Comparison of ENCODE assay signal across 17 cellular contexts in the genomic region with DNA sequence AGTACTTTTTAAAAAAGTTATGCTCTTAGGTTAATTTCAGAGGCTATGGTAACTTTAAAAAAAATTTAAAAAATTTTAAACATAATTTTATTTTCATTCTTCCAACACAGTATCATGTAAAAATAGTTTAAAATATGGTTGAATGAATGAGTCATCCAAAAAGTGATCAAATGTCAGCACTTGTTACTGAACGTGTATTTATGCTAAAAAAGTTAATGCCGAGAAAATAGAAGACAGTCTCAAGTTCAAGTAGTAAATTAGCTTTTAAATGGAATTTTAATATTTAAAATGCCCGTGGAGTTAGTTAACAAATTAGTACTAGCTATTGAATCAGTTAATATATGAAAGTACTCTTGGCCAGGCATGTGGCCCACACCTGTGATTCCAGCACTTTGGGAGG. TPM values are rescaled to one million over a fixed set of nuclear protein-coding genes. Genes with fewer than 3 reads are reported as not detected.
DNase-seq lines count a peak whose midpoint lies in the region; ATAC-seq and TF ChIP-seq lines count a peak whose summit lies in the region.
"Had no signal": no experiment of that assay in that cellular context is flagged by ENCODE, and none has a peak within 500 bp of the region (broad histone marks: within the 10 kb centered on the region; RNA-seq: fewer than 3 reads in every experiment).

No MANE protein-coding gene starts in this region.

- H3K27me3 Mint-ChIP-seq in activated CD8-positive, alpha-beta memory T cell treated with anti-CD3 and anti-CD28 coated beads, Interleukin-2, amount 10 ng/mL, durations not matched to agents 7 days and 5 days: no peaks in the 10 kb centered on the region
- H3K27me3 Mint-ChIP-seq in activated CD8-positive, alpha-beta T cell treated with anti-CD3 and anti-CD28 coated beads for 36 hours: no peaks in the 10 kb centered on the region
- H3K27me3 Mint-ChIP-seq: naive B cell had no signal

- H3K36me3 Mint-ChIP-seq in activated CD8-positive, alpha-beta memory T cell treated with anti-CD3 and anti-CD28 coated beads, Interleukin-2, amount 10 ng/mL, durations not matched to agents 7 days and 5 days: peaks cover 53% of the 10 kb centered on the region
- peaks cover 58% of the 10 kb centered on the region for H3K36me3 Mint-ChIP-seq in activated CD8-positive, alpha-beta T cell treated with anti-CD3 and anti-CD28 coated beads for 36 hours (ENCODE audit: low read depth)

- CTCF ChIA-PET in activated CD8-positive, alpha-beta memory T cell treated with anti-CD3 and anti-CD28 coated beads, Interleukin-2, amount 10 ng/mL, durations not matched to agents 7 days and 5 days (lab: Charles Lee): no interaction called here
- CTCF ChIA-PET in activated CD8-positive, alpha-beta T cell treated with anti-CD3 and anti-CD28 coated beads for 36 hours (lab: Charles Lee): no interaction called here

- ATAC-seq in activated CD8-positive, alpha-beta memory T cell treated with anti-CD3 and anti-CD28 coated beads, Interleukin-2, amount 10 ng/mL, durations not matched to agents 7 days and 5 days: no peak
- no peak for ATAC-seq in activated CD8-positive, alpha-beta T cell treated with anti-CD3 and anti-CD28 coated beads for 36 hours
- ATAC-seq in GM19452 (IDR thresholded peaks at IDR 0.05; ENCODE audit: unreplicated experiment): no peak
- ATAC-seq: left lobe of liver had no signal

- intact Hi-C loops in activated CD8-positive, alpha-beta T cell treated with anti-CD3 and anti-CD28 coated beads for 36 hours (cut with micrococcal nuclease): loop anchor here (5.0 kb wide), 1 partner anchor 38 kb away; no protein-coding TSS in a partner anchor

- POLR2A ChIA-PET in activated CD8-positive, alpha-beta T cell treated with anti-CD3 and anti-CD28 coated beads for 36 hours (lab: Charles Lee): interaction anchor here (0.9 to 1.1 kb wide), 2 partner anchors 11 to 55 kb away, joined by 3 read pairs; no protein-coding TSS in a partner anchor

- peak overlapping the region; percentile 4 for H3K4me2 ChIP-seq in hepatocyte
- H3K4me2 ChIP-seq in skeletal muscle satellite cell (ENCODE audit: low read length): peak overlapping the region; percentile 55

- H3K9ac ChIP-seq in skeletal muscle satellite cell (ENCODE audit: low read depth, low read length): no peak overlapping the region

- H3K9me2 ChIP-seq in hepatocyte (replicated peaks; ENCODE audit: insufficient read depth): no peaks in the 10 kb centered on the region

- H3K27ac Mint-ChIP-seq in activated CD8-positive, alpha-beta memory T cell treated with anti-CD3 and anti-CD28 coated beads, Interleukin-2, amount 10 ng/mL, durations not matched to agents 7 days and 5 days: no peak overlapping the region
- peak overlapping the region; percentile 84 for H3K27ac Mint-ChIP-seq in activated CD8-positive, alpha-beta T cell treated with anti-CD3 and anti-CD28 coated beads for 36 hours
- H3K27ac Mint-ChIP-seq: activated T-helper 1 cell treated with anti-CD3 and anti-CD28 coated beads, Interleukin-12 subunit alpha, Interleukin-12 subunit beta, Interleukin-2, Interleukin-4 antibody, amounts not matched to agents 30 ng/mL and 10 ng/mL and 1 ng/mL, durations not matched to agents 14 hours and 24 hours and 36 hours had no signal

- peaks cover 64% of the 10 kb centered on the region for H4K20me1 ChIP-seq in hepatocyte (ENCODE audit: insufficient read depth, poor library complexity, severe bottlenecking)

- H3K9me3 Mint-ChIP-seq in activated CD8-positive, alpha-beta memory T cell treated with anti-CD3 and anti-CD28 coated beads, Interleukin-2, amount 10 ng/mL, durations not matched to agents 7 days and 5 days (ENCODE audit: low read depth): no peaks in the 10 kb centered on the region
- H3K9me3 Mint-ChIP-seq in activated CD8-positive, alpha-beta T cell treated with anti-CD3 and anti-CD28 coated beads for 36 hours: no peaks in the 10 kb centered on the region
- H3K9me3 Mint-ChIP-seq: naive B cell had no signal

- WGBS in hepatocyte (ENCODE audit: low lambda C conversion rate, missing lambda C conversion rate): 73% methylated on average over 3 of the region's 3 CpGs

- H3K27me3 ChIP-seq in hepatocyte (no peaks in the 10 kb centered on the region), skeletal muscle satellite cell (ENCODE audit: control insufficient read depth, insufficient read depth, low read length) (no peaks in the 10 kb centered on the region)
- H3K27me3 ChIP-seq: brain microvascular endothelial cell, tibial artery had no signal

- TF ChIP-seq CTCF in activated CD8-positive, alpha-beta T cell treated with anti-CD3 and anti-CD28 coated beads for 36 hours (IDR thresholded peaks at IDR 0.05): no peak
- TF ChIP-seq CTCF in hepatocyte (IDR thresholded peaks at IDR 0.05; ENCODE audit: poor library complexity): no peak

- H3K4me3 Mint-ChIP-seq in activated CD8-positive, alpha-beta memory T cell treated with anti-CD3 and anti-CD28 coated beads, Interleukin-2, amount 10 ng/mL, durations not matched to agents 7 days and 5 days: peak overlapping the region; percentile 24
- H3K4me3 Mint-ChIP-seq in activated CD8-positive, alpha-beta T cell treated with anti-CD3 and anti-CD28 coated beads for 36 hours: peak overlapping the region; percentile 54
- H3K4me3 Mint-ChIP-seq: activated T-helper 1 cell treated with anti-CD3 and anti-CD28 coated beads, Interleukin-12 subunit alpha, Interleukin-12 subunit beta, Interleukin-2, Interleukin-4 antibody, amounts not matched to agents 30 ng/mL and 10 ng/mL and 1 ng/mL, durations not matched to agents 14 hours and 24 hours and 36 hours had no signal

- no peak overlapping the region for H2AFZ ChIP-seq in hepatocyte

- peaks cover 48% of the 10 kb centered on the region for H3K4me1 Mint-ChIP-seq in activated CD8-positive, alpha-beta memory T cell treated with anti-CD3 and anti-CD28 coated beads, Interleukin-2, amount 10 ng/mL, durations not matched to agents 7 days and 5 days
- H3K4me1 Mint-ChIP-seq in activated CD8-positive, alpha-beta T cell treated with anti-CD3 and anti-CD28 coated beads for 36 hours (ENCODE audit: low read depth): peaks cover 51% of the 10 kb centered on the region

- H3K27ac ChIP-seq in hepatocyte: no peak overlapping the region
- H3K27ac ChIP-seq: brain microvascular endothelial cell, tibial artery had no signal

- peaks cover 12% of the 10 kb centered on the region for H3K4me1 ChIP-seq in hepatocyte (ENCODE audit: insufficient read depth)
- H3K4me1 ChIP-seq in skeletal muscle satellite cell (ENCODE audit: control insufficient read depth, insufficient read depth, low read length): peaks cover 16% of the 10 kb centered on the region

- H3K79me2 ChIP-seq in hepatocyte: peaks cover 90% of the 10 kb centered on the region

- H3K36me3 ChIP-seq in hepatocyte (replicated peaks; ENCODE audit: insufficient read depth, low read depth) (no peaks in the 10 kb centered on the region), skeletal muscle satellite cell (ENCODE audit: insufficient read depth, low read length) (peaks cover 5% of the 10 kb centered on the region)
- H3K36me3 ChIP-seq: brain microvascular endothelial cell had no signal

- H3K4me3 ChIP-seq in hepatocyte (no peak overlapping the region), skeletal muscle satellite cell (ENCODE audit: low read length) (no peak overlapping the region)
- H3K4me3 ChIP-seq: skin epidermis, tibial artery had no signal

- no peak for DNase-seq in activated CD8-positive, alpha-beta memory T cell treated with anti-CD3 and anti-CD28 coated beads, Interleukin-2, amount 10 ng/mL, durations not matched to agents 7 days and 5 days
- DNase-seq in activated CD8-positive, alpha-beta memory T cell treated with anti-CD3 and anti-CD28 coated beads, Interleukin-2, amount 50 U/mL, for 48 hours: no peak
- no peak for DNase-seq in activated CD8-positive, alpha-beta T cell treated with anti-CD3 and anti-CD28 coated beads for 36 hours
- DNase-seq in hepatocyte (ENCODE audit: low spot score) (no peak), germinal center (ENCODE audit: low spot score) (no peak), NCI-H446 (lab: John Stamatoyannopoulos, UW) (no peak)
- DNase-seq: brain microvascular endothelial cell, COR-L47, glutamatergic neuron, naive B cell, NCI-H2081 treated with DMSO at 0.1 percent for 48 hours had no signal

- H3K9me3 ChIP-seq in hepatocyte (ENCODE audit: low read depth): no peaks in the 10 kb centered on the region
- no peaks in the 10 kb centered on the region for H3K9me3 ChIP-seq in skeletal muscle satellite cell (replicated peaks; ENCODE audit: low read length)
- H3K9me3 ChIP-seq: tibial artery had no signal

RNA-seq across cellular contexts. Expression of gene AEBP2, which starts 4.8 kb away (rescaled TPM):
- 10 to 100 TPM; 59.6 to 76.1 TPM for total RNA-seq in activated CD8-positive, alpha-beta memory T cell treated with anti-CD3 and anti-CD28 coated beads, Interleukin-2, amount 10 ng/mL, durations not matched to agents 7 days and 5 days
- 10 to 100 TPM; 59.6 to 63.3 TPM for total RNA-seq in activated CD8-positive, alpha-beta T cell treated with anti-CD3 and anti-CD28 coated beads for 36 hours
- 17.3 and 22.5 TPM in 2 replicates for total RNA-seq in hepatocyte
- polyA plus RNA-seq in hepatocyte: 12.4 and 13.5 TPM in 2 replicates
- 9.9 and 13.3 TPM in 2 replicates for total RNA-seq in skeletal muscle satellite cell (2012; rRNA removed)
